In the genomic region with DNA sequence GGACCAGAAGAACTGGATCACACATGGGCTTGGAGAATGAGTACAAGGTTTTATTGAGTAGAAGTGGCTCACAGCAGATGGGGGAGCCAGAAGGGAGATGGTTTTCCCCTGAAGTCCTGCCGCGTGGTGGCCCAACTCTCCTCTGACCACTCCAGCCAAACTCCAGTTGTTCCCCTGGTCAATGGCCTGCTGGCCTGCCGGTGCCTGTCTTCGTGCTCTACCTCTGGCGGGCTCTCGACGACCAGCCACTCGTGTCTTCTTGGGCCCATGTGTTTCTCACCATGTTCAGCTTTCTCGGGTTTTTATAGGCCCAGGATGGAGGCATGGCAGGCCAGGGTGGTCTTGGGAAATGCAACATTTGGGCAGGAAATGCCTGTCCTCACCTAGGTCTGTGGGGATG, we compare ENCODE assay signal across 34 cellular contexts.
"Had no signal": no experiment of that assay in that cellular context is flagged by ENCODE, and none has a peak within 500 bp of the region (broad histone marks: within the 10 kb centered on the region; RNA-seq: fewer than 3 reads in every experiment).

No MANE protein-coding gene starts in this region.

- H3K27me3 ChIP-seq: MG63 had no signal

- H3K4me3 ChIP-seq: MG63 had no signal

- DNase-seq: Karpas-422, Kasumi-1, KG1, MG63, MM.1S, NCI-H1048, NCI-H1092, NCI-H1092 treated with DMSO at 0.1 percent for 48 hours, NCI-H1105, NCI-H1105 treated with DMSO at 0.1 percent for 48 hours, NCI-H1417, NCI-H1417 treated with DMSO at 0.1 percent for 48 hours, NCI-H1436, NCI-H1436 treated with DMSO at 0.1 percent for 48 hours, NCI-H146, NCI-H1694, NCI-H1694 treated with DMSO at 0.1 percent for 48 hours, NCI-H187, NCI-H187 treated with DMSO at 0.1 percent for 48 hours, NCI-H1930, NCI-H2029, NCI-H2029 treated with DMSO at 0.1 percent for 48 hours, NCI-H2081, NCI-H2081 treated with DMSO at 0.1 percent for 48 hours, NCI-H2107, NCI-H2171, NCI-H2171 treated with DMSO at 0.1 percent for 48 hours, NCI-H2227 treated with DMSO at 0.1 percent for 48 hours, NCI-H226, NCI-H345, NCI-H446, NCI-H446 treated with DMSO at 0.1 percent for 48 hours, NCI-H510A had no signal

- H3K9me3 ChIP-seq: MG63 had no signal

- H3K27ac ChIP-seq: KMS-11 had no signal

- H3K36me3 ChIP-seq: MG63 had no signal
